8 cellular contexts compared by ENCODE assay signal in the genomic region with DNA sequence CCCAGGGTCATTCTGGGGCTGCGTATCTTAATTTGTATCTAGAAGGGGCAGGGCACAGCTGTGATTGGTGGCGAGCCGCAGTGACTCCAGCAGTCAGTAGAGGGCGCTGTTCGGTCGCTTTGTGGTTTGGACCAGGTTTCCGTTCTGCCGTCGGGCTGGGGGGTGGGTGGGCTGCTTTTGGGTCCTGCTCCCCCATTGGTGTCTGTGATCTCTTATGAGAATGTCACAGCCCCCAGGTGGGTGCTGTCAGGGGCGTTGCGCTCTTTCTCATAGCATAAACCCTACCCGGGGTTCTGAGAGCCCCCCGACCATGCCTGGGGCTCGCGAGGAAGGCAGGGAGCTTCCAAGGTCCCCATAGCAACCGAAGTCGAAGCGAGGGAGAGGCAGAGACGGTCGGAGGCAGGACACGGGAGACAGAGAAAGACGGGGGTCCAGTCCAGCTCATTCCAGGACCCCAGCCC. TPM values are rescaled to one million over a fixed set of nuclear protein-coding genes. Genes with fewer than 3 reads are reported as not detected.
DNase-seq lines count a peak whose midpoint lies in the region; ATAC-seq and TF ChIP-seq lines count a peak whose summit lies in the region.

No MANE protein-coding gene starts in this region.

- ATAC-seq in activated CD8-positive, alpha-beta T cell treated with anti-CD3 and anti-CD28 coated beads for 36 hours: peak; percentile 93
- ATAC-seq in effector memory CD8-positive, alpha-beta T cell (replicated peaks): peak; percentile 81
- no peak for ATAC-seq in GM19035 (IDR thresholded peaks at IDR 0.05; ENCODE audit: unreplicated experiment)

- H3K36me3 Mint-ChIP-seq in activated CD8-positive, alpha-beta T cell treated with anti-CD3 and anti-CD28 coated beads for 36 hours (ENCODE audit: low read depth): no peaks in the 10 kb centered on the region
- peaks cover 9% of the 10 kb centered on the region for H3K36me3 Mint-ChIP-seq in effector memory CD8-positive, alpha-beta T cell (ENCODE audit: insufficient read depth)

- peak; percentile 73 for DNase-seq in activated gamma-delta T cell treated with Interleukin-2 at 50 U/mL for 16 hours
- DNase-seq in activated gamma-delta T cell (lab: John Stamatoyannopoulos, UW): no peak
- DNase-seq in NCI-H345 (lab: John Stamatoyannopoulos, UW): peak; percentile 85
- peak; percentile 86 for DNase-seq in activated CD8-positive, alpha-beta T cell treated with anti-CD3 and anti-CD28 coated beads for 36 hours
- DNase-seq in effector memory CD8-positive, alpha-beta T cell: peak; percentile 68 to 73 (median 71)
- peak; percentile 88 for DNase-seq in mesenteric fat pad (ENCODE audit: low spot score)
- DNase-seq in stimulated activated CD8-positive, alpha-beta memory T cell treated with anti-CD3 and anti-CD28 coated beads, Interleukin-4, amount 100 ng/mL, for 48 hours: peak; percentile 86

- peak; percentile 90 for TF ChIP-seq CTCF in activated CD8-positive, alpha-beta T cell treated with anti-CD3 and anti-CD28 coated beads for 36 hours (IDR thresholded peaks at IDR 0.05)

- H3K27me3 Mint-ChIP-seq in activated CD8-positive, alpha-beta T cell treated with anti-CD3 and anti-CD28 coated beads for 36 hours: no peaks in the 10 kb centered on the region
- H3K27me3 Mint-ChIP-seq in effector memory CD8-positive, alpha-beta T cell: peaks cover 8 to 37% of the 10 kb centered on the region in 2 donors

- CTCF ChIA-PET in activated CD8-positive, alpha-beta T cell treated with anti-CD3 and anti-CD28 coated beads for 36 hours (lab: Charles Lee): interaction anchor here (0.5 to 4.5 kb wide), 50 partner anchors 9 to 345 kb away, joined by 3 to 47 read pairs (median 4); partner anchors contain the start of gene SLC37A1

- H3K4me3 Mint-ChIP-seq in activated CD8-positive, alpha-beta T cell treated with anti-CD3 and anti-CD28 coated beads for 36 hours: no peak overlapping the region
- H3K4me3 Mint-ChIP-seq in effector memory CD8-positive, alpha-beta T cell: no peak overlapping the region

- H3K9me3 Mint-ChIP-seq in activated CD8-positive, alpha-beta T cell treated with anti-CD3 and anti-CD28 coated beads for 36 hours: no peaks in the 10 kb centered on the region
- no peaks in the 10 kb centered on the region for H3K9me3 Mint-ChIP-seq in effector memory CD8-positive, alpha-beta T cell

- POLR2A ChIA-PET in activated CD8-positive, alpha-beta T cell treated with anti-CD3 and anti-CD28 coated beads for 36 hours (lab: Charles Lee): interaction anchor here (1.6 to 1.7 kb wide), 2 partner anchors 15 to 146 kb away, joined by 5 to 6 read pairs; no protein-coding TSS in a partner anchor

- intact Hi-C loops in activated CD8-positive, alpha-beta T cell treated with anti-CD3 and anti-CD28 coated beads for 36 hours (cut with micrococcal nuclease): no loop called here

- peaks cover 2% of the 10 kb centered on the region for H3K4me1 Mint-ChIP-seq in activated CD8-positive, alpha-beta T cell treated with anti-CD3 and anti-CD28 coated beads for 36 hours (ENCODE audit: low read depth)
- peaks cover 0 to 5% of the 10 kb centered on the region in 2 donors for H3K4me1 Mint-ChIP-seq in effector memory CD8-positive, alpha-beta T cell (ENCODE audit: low read depth in 2 of 2)

- H3K27ac Mint-ChIP-seq in activated CD8-positive, alpha-beta T cell treated with anti-CD3 and anti-CD28 coated beads for 36 hours: no peak overlapping the region
- no peak overlapping the region for H3K27ac Mint-ChIP-seq in effector memory CD8-positive, alpha-beta T cell

RNA-seq across cellular contexts. Expression of gene TFF3, which starts 5.4 kb away (rescaled TPM):
- total RNA-seq in activated CD8-positive, alpha-beta T cell treated with anti-CD3 and anti-CD28 coated beads for 36 hours: not detected
- 5.5 TPM for total RNA-seq in mesenteric fat pad

RNA-seq across cellular contexts. Expression of gene TFF2, which starts 41.0 kb away (rescaled TPM):
- not detected for total RNA-seq in activated CD8-positive, alpha-beta T cell treated with anti-CD3 and anti-CD28 coated beads for 36 hours
- not detected for total RNA-seq in mesenteric fat pad

RNA-seq across cellular contexts. Expression of gene TFF1, which starts 56.6 kb away (rescaled TPM):
- total RNA-seq in activated CD8-positive, alpha-beta T cell treated with anti-CD3 and anti-CD28 coated beads for 36 hours: 1 to 10 TPM in 1 of 2 experiments, not detected in 1; 1.1 TPM
- total RNA-seq in mesenteric fat pad: not detected
